In genomic region chr10:1202343-1202742, GRCh38 we compare ENCODE assay signal across 21 cellular contexts.
"Had no signal": no experiment of that assay in that cellular context is flagged by ENCODE, and none has a peak within 500 bp of the region (broad histone marks: within the 10 kb centered on the region; RNA-seq: fewer than 3 reads in every experiment).

No MANE protein-coding gene starts in this region.

- H3K4me3 Mint-ChIP-seq: brain; endodermal cell; naive B cell; neural progenitor cell; stimulated activated effector memory CD8-positive, alpha-beta T cell treated with anti-CD3 and anti-CD28 coated beads, Interleukin-12 subunit alpha, Interleukin-12 subunit beta, amount 100 ng/mL, for 72 hours; T-cell had no signal

- H3K27me3 ChIP-seq: gastrocnemius medialis, neural progenitor cell, pancreas, transverse colon had no signal

- H3K4me1 Mint-ChIP-seq: naive B cell; stimulated activated effector memory CD8-positive, alpha-beta T cell treated with anti-CD3 and anti-CD28 coated beads, Interleukin-12 subunit alpha, Interleukin-12 subunit beta, amount 100 ng/mL, for 72 hours; T-cell had no signal

- H3K36me3 Mint-ChIP-seq: activated naive CD4-positive, alpha-beta T cell treated with anti-CD3 and anti-CD28 coated beads, Interleukin-2, amount 50 U/mL, for 72 hours; naive B cell; neural progenitor cell; stimulated activated effector memory CD8-positive, alpha-beta T cell treated with anti-CD3 and anti-CD28 coated beads, Interleukin-12 subunit alpha, Interleukin-12 subunit beta, amount 100 ng/mL, for 72 hours; T-cell had no signal

- ATAC-seq: activated CD4-positive, CD25-positive, alpha-beta regulatory T cell treated with anti-CD3 and anti-CD28 coated beads, Interleukin-2, amount 50 U/mL, for 24 hours; activated naive CD4-positive, alpha-beta T cell treated with anti-CD3 and anti-CD28 coated beads, Interleukin-2, amount 50 U/mL, for 72 hours; gastrocnemius medialis; heart right ventricle; left lung; pancreas; stimulated activated effector memory CD8-positive, alpha-beta T cell treated with anti-CD3 and anti-CD28 coated beads, Interleukin-12 subunit alpha, Interleukin-12 subunit beta, amount 100 ng/mL, for 72 hours; T-cell had no signal

- H3K9me3 Mint-ChIP-seq: activated naive CD4-positive, alpha-beta T cell treated with anti-CD3 and anti-CD28 coated beads, Interleukin-2, amount 50 U/mL, for 72 hours; brain; endodermal cell; naive B cell; stimulated activated effector memory CD8-positive, alpha-beta T cell treated with anti-CD3 and anti-CD28 coated beads, Interleukin-12 subunit alpha, Interleukin-12 subunit beta, amount 100 ng/mL, for 72 hours; T-cell had no signal

- H3K27me3 Mint-ChIP-seq: T-cell had no signal

- H3K4me1 ChIP-seq: gastrocnemius medialis, heart right ventricle, left lung had no signal

- DNase-seq: activated CD4-positive, alpha-beta T cell treated with anti-CD3 and anti-CD28 coated beads, Interleukin-2, amount 50 U/mL, for 1 hour; activated effector memory CD4-positive, alpha-beta T cell treated with anti-CD3 and anti-CD28 coated beads, Interleukin-2, amount 50 U/mL, for 16 hours; activated T-cell treated with anti-CD3 and anti-CD28 coated beads, Interleukin-2, amount 50 U/mL, for 48 hours; cerebellar nuclear complex; dermis blood vessel endothelial cell; endodermal cell; erythroblast; gastrocnemius medialis; heart right ventricle; left lung; naive B cell; pancreas; SK-N-SH; T-cell; T1000; transverse colon had no signal

- H3K9me3 ChIP-seq: gastrocnemius medialis, heart right ventricle, left lung, pancreas, SK-N-SH, transverse colon had no signal

- H3K4me3 ChIP-seq: gastrocnemius medialis, heart right ventricle, left lung, neural progenitor cell, pancreas, transverse colon had no signal

- H3K27ac Mint-ChIP-seq: activated naive CD4-positive, alpha-beta T cell treated with anti-CD3 and anti-CD28 coated beads, Interleukin-2, amount 50 U/mL, for 72 hours; endodermal cell; naive B cell; neural progenitor cell; stimulated activated effector memory CD8-positive, alpha-beta T cell treated with anti-CD3 and anti-CD28 coated beads, Interleukin-12 subunit alpha, Interleukin-12 subunit beta, amount 100 ng/mL, for 72 hours; T-cell had no signal

- H3K27ac ChIP-seq: gastrocnemius medialis, heart right ventricle, left lung, neural progenitor cell, pancreas, transverse colon had no signal

- H3K36me3 ChIP-seq: gastrocnemius medialis, heart right ventricle, left lung, neural progenitor cell, pancreas, transverse colon had no signal
